Comparison of ENCODE assay signal across 16 cellular contexts in genomic region chr15:95263751-95264150, GRCh38.
A peak's percentile ranks its signal among the peaks of the same experiment; 100 is the strongest.
DNase-seq lines count a peak whose midpoint lies in the region; ATAC-seq, FAIRE-seq and TF ChIP-seq lines count a peak whose summit lies in the region.
"Had no signal": no experiment of that assay in that cellular context is flagged by ENCODE, and none has a peak within 500 bp of the region (broad histone marks: within the 10 kb centered on the region; RNA-seq: fewer than 3 reads in every experiment).

No MANE protein-coding gene starts in this region.

- no peaks in the 10 kb centered on the region for H3K36me3 ChIP-seq in ACC112 (ENCODE audit: insufficient read depth, low read length)
- no peaks in the 10 kb centered on the region for H3K36me3 ChIP-seq in astrocyte (ENCODE audit: insufficient read depth, low read length)
- H3K36me3 ChIP-seq in trophoblast cell (ENCODE audit: control insufficient read depth in 1 of 2, insufficient read depth in 2 of 2, low read length in 2 of 2) = no peaks in the 10 kb centered on the region
- no peaks in the 10 kb centered on the region for H3K36me3 ChIP-seq in HepG2 (replicated peaks in 1 of 2; ENCODE audit: control insufficient read depth in 1 of 2, insufficient read depth in 2 of 2, low read length in 2 of 2)

- H3K4me3 ChIP-seq in ACC112 (ENCODE audit: low read depth, low read length) (no peak overlapping the region), NB4 (ENCODE audit: low read depth, low read length) (no peak overlapping the region), astrocyte (ENCODE audit: insufficient read depth, low read depth, low read length) (no peak overlapping the region), trophoblast cell (ENCODE audit: low read depth, low read length) (no peak overlapping the region), HepG2 (replicated peaks in 1 of 3; ENCODE audit: insufficient read depth in 1 of 3, low read depth in 2 of 3, low read length in 3 of 3) (no peak overlapping the region)
- H3K4me3 ChIP-seq: PC-9 had no signal

- H3K27ac ChIP-seq in ACC112 (ENCODE audit: low read depth, low read length) (peak overlapping the region; percentile 78), astrocyte (ENCODE audit: low read depth, low read length) (peak overlapping the region; percentile 26), trophoblast cell (ENCODE audit: low read depth, low read length) (no peak overlapping the region), HepG2 (ENCODE audit: extremely low read length, insufficient read depth, low read length) (no peak overlapping the region)
- H3K27ac ChIP-seq: PC-9 had no signal

- H3K9ac ChIP-seq in astrocyte (ENCODE audit: low read length) = no peak overlapping the region
- H3K9ac ChIP-seq in trophoblast cell (ENCODE audit: low read length) = no peak overlapping the region
- H3K9ac ChIP-seq in HepG2 (ENCODE audit: insufficient read depth, low read depth, low read length) = no peak overlapping the region

- no peak overlapping the region for H3K27ac Mint-ChIP-seq in astrocyte (ENCODE audit: unreplicated experiment)

- H3K27me3 ChIP-seq in ACC112 (ENCODE audit: insufficient read depth, low read length) (no peaks in the 10 kb centered on the region), astrocyte (ENCODE audit: insufficient read depth, low read length) (no peaks in the 10 kb centered on the region), trophoblast cell (ENCODE audit: insufficient read depth, low read length) (no peaks in the 10 kb centered on the region), HepG2 (ENCODE audit: control insufficient read depth in 1 of 2, insufficient read depth in 2 of 2, low read length in 2 of 2) (no peaks in the 10 kb centered on the region; a peak in 1 of 5 replicates)

- H3K27me3 Mint-ChIP-seq in astrocyte (ENCODE audit: low read depth, unreplicated experiment) = no peaks in the 10 kb centered on the region

- POLR2A ChIA-PET in HepG2 (lab: Yijun Ruan, JAX) = no interaction called here

- no peak overlapping the region for H3K14ac ChIP-seq in trophoblast cell (ENCODE audit: low read length)

- TF ChIP-seq CTCF in NB4 (IDR thresholded peaks at IDR 0.05; ENCODE audit: low read depth, low read length) (no peak), astrocyte (IDR thresholded peaks at IDR 0.05; ENCODE audit: insufficient read depth, low read depth, low read length) (no peak), HepG2 (CRISPR knock-in tag; IDR thresholded peaks at IDR 0.05) (no peak)

- H2BK120ac ChIP-seq in trophoblast cell (ENCODE audit: insufficient read depth, low read length, poor library complexity) = no peak overlapping the region

- no peak overlapping the region for H2AK5ac ChIP-seq in trophoblast cell (ENCODE audit: low read length)

- WGBS in trophoblast cell (ENCODE audit: extremely low coverage, insufficient coverage, insufficient read length) = no CpG with 5 or more reads among the region's 1 CpG
- WGBS in HepG2 (ENCODE audit: low lambda C conversion rate) = 0% methylated on average over 1 of the region's 1 CpG

- H2AFZ ChIP-seq in ACC112 (ENCODE audit: low read length, unreplicated experiment) = no peak overlapping the region
- no peak overlapping the region for H2AFZ ChIP-seq in astrocyte (ENCODE audit: low read depth, low read length)
- H2AFZ ChIP-seq in trophoblast cell (ENCODE audit: insufficient read depth, low read length, poor library complexity) = no peak overlapping the region
- H2AFZ ChIP-seq in HepG2 (ENCODE audit: low read length) = no peak overlapping the region
- H2AFZ ChIP-seq: PC-9 had no signal

- H2BK12ac ChIP-seq in trophoblast cell (ENCODE audit: low read length) = no peak overlapping the region

- H4K20me1 ChIP-seq in astrocyte (ENCODE audit: insufficient read depth, low read length) (no peaks in the 10 kb centered on the region), HepG2 (ENCODE audit: insufficient read depth, low read length) (no peaks in the 10 kb centered on the region)

- H4K12ac ChIP-seq in trophoblast cell (ENCODE audit: low read depth, low read length) = no peak overlapping the region

- TF ChIP-seq POLR2A in NB4 (IDR thresholded peaks at IDR 0.05; ENCODE audit: extremely low read depth, insufficient read length) = no peak
- no peak for TF ChIP-seq POLR2A in HepG2 (IDR thresholded peaks at IDR 0.05; ENCODE audit: insufficient read depth in 1 of 2, low read depth in 2 of 2, low read length in 2 of 2)

- no peak overlapping the region for H4K8ac ChIP-seq in trophoblast cell (ENCODE audit: low read depth, low read length)

- peaks cover 1% of the 10 kb centered on the region for H3K79me1 ChIP-seq in trophoblast cell (ENCODE audit: low read length)

- no peaks in the 10 kb centered on the region for H3K9me3 Mint-ChIP-seq in astrocyte (ENCODE audit: unreplicated experiment)

- H2BK5ac ChIP-seq in trophoblast cell (ENCODE audit: low read depth, low read length, poor library complexity) = no peak overlapping the region

- H3K4ac ChIP-seq in trophoblast cell (ENCODE audit: low read depth, low read length) = no peak overlapping the region

- peaks cover 47% of the 10 kb centered on the region for H3K4me1 ChIP-seq in ACC112 (ENCODE audit: control insufficient read depth, insufficient read depth, low read length, unreplicated experiment)
- peaks cover 22% of the 10 kb centered on the region for H3K4me1 ChIP-seq in astrocyte (ENCODE audit: insufficient read depth, low read length)
- H3K4me1 ChIP-seq in trophoblast cell (ENCODE audit: control insufficient read depth in 1 of 2, insufficient read depth in 2 of 2, low read length in 2 of 2) = peaks cover 6% of the 10 kb centered on the region in 2 experiments
- H3K4me1 ChIP-seq in HepG2 (ENCODE audit: insufficient read depth, low read length) = no peaks in the 10 kb centered on the region

- H3K4me3 Mint-ChIP-seq in astrocyte (ENCODE audit: unreplicated experiment) = no peak overlapping the region

- H3K18ac ChIP-seq in trophoblast cell (ENCODE audit: low read length) = no peak overlapping the region

- H3K79me2 ChIP-seq in ACC112 (ENCODE audit: control insufficient read depth, insufficient read depth, low read length, unreplicated experiment) (no peaks in the 10 kb centered on the region), astrocyte (ENCODE audit: insufficient read depth, low read length) (no peaks in the 10 kb centered on the region), trophoblast cell (ENCODE audit: control insufficient read depth, insufficient read depth, low read length, poor library complexity) (no peaks in the 10 kb centered on the region), HepG2 (ENCODE audit: insufficient read depth, low read length) (no peaks in the 10 kb centered on the region)

- DNase-seq in NB4 (ENCODE audit: low read depth) (peak; percentile 25), astrocyte (ENCODE audit: low read depth) (no peak), trophoblast cell (peak; percentile 24 to 72), HepG2 (ENCODE audit: low spot score) (no peak), SKM-1 treated with dmso at 0.1 percent for 144 hours (lab: John Stamatoyannopoulos, UW; ENCODE audit: unreplicated experiment) (no peak)
- DNase-seq: C1 segment of cervical spinal cord, MM.1S, NCI-H1105 treated with DMSO at 0.1 percent for 48 hours, NCI-H187, NCI-H446 treated with DMSO at 0.1 percent for 48 hours, NCI-H748 treated with DMSO at 0.1 percent for 48 hours, PC-9 had no signal

- no peak for TF ChIP-seq RAD21 in HepG2 (CRISPR knock-in tag; IDR thresholded peaks at IDR 0.05)

- H3K23ac ChIP-seq in trophoblast cell (ENCODE audit: low read length) = peak overlapping the region; percentile 67

- H3K9me3 ChIP-seq in astrocyte (ENCODE audit: insufficient read depth, low read depth, low read length) (no peaks in the 10 kb centered on the region), trophoblast cell (ENCODE audit: insufficient read depth, low read depth, low read length) (no peaks in the 10 kb centered on the region), HepG2 (ENCODE audit: low read length) (0 out of 2 replicates have a peak, but pooled peaks cover 10% of the 10 kb centered on the region)

- peaks cover 26% of the 10 kb centered on the region for H3K4me1 Mint-ChIP-seq in astrocyte (ENCODE audit: low read depth, unreplicated experiment)

- no peak for FAIRE-seq in astrocyte (lab: Jason Lieb, UNC)
- FAIRE-seq in HepG2 (lab: Jason Lieb, UNC) = no peak

- H3K4me2 ChIP-seq in astrocyte (ENCODE audit: low read length) = peak overlapping the region; percentile 60
- no peak overlapping the region for H3K4me2 ChIP-seq in trophoblast cell (ENCODE audit: low read length)
- H3K4me2 ChIP-seq in HepG2 (ENCODE audit: low read depth, low read length) = no peak overlapping the region
- H3K4me2 ChIP-seq: PC-9 had no signal

- no TSS peak for BruUV-seq in HepG2 (replicated peaks; lab: Mats Ljungman, UMichigan)

- in situ Hi-C loops in HepG2 (cut with HindIII; ENCODE audit: extremely low pct_ligation_motif_present, low pct_unique_long_range_greater_than_20kb) = loop anchor here (10.0 to 25.0 kb wide), 2 partner anchors 1074 to 1971 kb away; partner anchors contain the start of gene NR2F2

- no peak for ATAC-seq in HepG2
- no peak for ATAC-seq in HG03095 (IDR thresholded peaks at IDR 0.05; ENCODE audit: unreplicated experiment)
- ATAC-seq in HG03135 (IDR thresholded peaks at IDR 0.05; ENCODE audit: unreplicated experiment) = no peak
- ATAC-seq: Right ventricle myocardium inferior had no signal

- CTCF ChIA-PET in HepG2 (lab: Yijun Ruan, JAX; ENCODE audit: low intra/inter-chr PET ratio, low total read pairs) = no interaction called here

- H4K91ac ChIP-seq in trophoblast cell (ENCODE audit: low read depth, low read length) = no peak overlapping the region

- no peaks in the 10 kb centered on the region for H3K36me3 Mint-ChIP-seq in astrocyte (ENCODE audit: low read depth, unreplicated experiment)

- TF ChIP-seq EP300 in HepG2 (IDR thresholded peaks at IDR 0.05; ENCODE audit: low read depth in 2 of 2, low read length in 2 of 2) (no peak), HepG2 (CRISPR knock-in tag; IDR thresholded peaks at IDR 0.05; ENCODE audit: borderline replicate concordance) (no peak)

- intact Hi-C loops in HepG2 (cut with micrococcal nuclease; ENCODE audit: unreplicated experiment) = no loop called here

TF ChIP-seq in HepG2, 621 proteins besides CTCF, POLR2A, EP300 and RAD21 (continues in another document):
- TF ChIP-seq ZNF598 (CRISPR knock-in tag; IDR thresholded peaks at IDR 0.05; ENCODE audit: borderline replicate concordance) (no peak), NFIB (CRISPR knock-in tag; IDR thresholded peaks at IDR 0.05; ENCODE audit: borderline replicate concordance) (no peak)

Comparison
In these comparisons a context has a peak if more than half of its experiments do, and no peak if none do; other contexts are left out.
1. H3K27ac ChIP-seq: peak in ACC112 (single experiment) and astrocyte (single experiment); none in trophoblast cell (single experiment) and HepG2 (single experiment).
2. DNase-seq: peak in NB4 (single experiment) and trophoblast cell (2 of 2); none in astrocyte (single experiment), HepG2 (single experiment) and SKM-1 treated with dmso at 0.1 percent for 144 hours (single experiment).